In genomic region chr1:182841368-182841988, GRCh38 we compare ENCODE assay signal across 8 cellular contexts. TPM values are rescaled to one million over a fixed set of nuclear protein-coding genes. Genes with fewer than 3 reads are reported as not detected.
DNase-seq lines count a peak whose midpoint lies in the region; ATAC-seq and TF ChIP-seq lines count a peak whose summit lies in the region.

No MANE protein-coding gene starts in this region.

- no peak for ATAC-seq in GM21576 (IDR thresholded peaks at IDR 0.05; ENCODE audit: unreplicated experiment)
- ATAC-seq in GM19351 (IDR thresholded peaks at IDR 0.05; ENCODE audit: unreplicated experiment) = no peak

- H3K18ac ChIP-seq in neuronal stem cell (ENCODE audit: low read length) = no peak overlapping the region

- H3K4ac ChIP-seq in neuronal stem cell (ENCODE audit: low read length) = no peak overlapping the region

- H3K36me3 ChIP-seq in neuronal stem cell (replicated peaks in 1 of 2; ENCODE audit: control insufficient read depth in 2 of 2, insufficient read depth in 2 of 2, low read length in 2 of 2) = peaks cover 14 to 61% of the 10 kb centered on the region in 2 donors

- no peak overlapping the region for H2AFZ ChIP-seq in neuronal stem cell (ENCODE audit: low read length)

- no peaks in the 10 kb centered on the region for H3K27me3 ChIP-seq in neuronal stem cell (ENCODE audit: control insufficient read depth in 3 of 3, insufficient read depth in 3 of 3, low read depth in 1 of 3, low read length in 3 of 3)

- no peak overlapping the region for H3K14ac ChIP-seq in neuronal stem cell (ENCODE audit: low read length)

- H2AK5ac ChIP-seq in neuronal stem cell (ENCODE audit: low read depth, low read length) = no peak overlapping the region

- peaks cover 4% of the 10 kb centered on the region for H3K79me1 ChIP-seq in neuronal stem cell (ENCODE audit: low read depth, low read length)

- no peak overlapping the region for H4K8ac ChIP-seq in neuronal stem cell (ENCODE audit: low read depth, low read length)

- peak overlapping the region; percentile 36 for H3K4me2 ChIP-seq in neuronal stem cell (ENCODE audit: insufficient read depth, low read length, poor library complexity, severe bottlenecking)

- H2BK120ac ChIP-seq in neuronal stem cell (ENCODE audit: low read depth, low read length) = no peak overlapping the region

- no CpG with 5 or more reads among the region's 10 CpGs for WGBS in neuronal stem cell (ENCODE audit: extremely low coverage in 2 of 2, insufficient read length in 2 of 2, insufficient replicate concordance in 1 of 2), 2 donors

- peaks cover 6 to 7% of the 10 kb centered on the region in 2 donors for H3K4me1 ChIP-seq in neuronal stem cell (ENCODE audit: control insufficient read depth in 2 of 2, insufficient read depth in 1 of 2, low read depth in 1 of 2, low read length in 2 of 2)

- TF ChIP-seq CTCF in choroid plexus epithelial cell (conservative IDR thresholded peaks at IDR 0.05; ENCODE audit: low read depth, low read length) = no peak

- DNase-seq in NCI-H2107 treated with DMSO at 0.1 percent for 48 hours (lab: John Stamatoyannopoulos, UW; ENCODE audit: unreplicated experiment) = peak; percentile 16
- peak; percentile 27 for DNase-seq in choroid plexus epithelial cell (ENCODE audit: low read depth)
- DNase-seq in neuronal stem cell (ENCODE audit: low spot score) = no peak
- DNase-seq in stimulated activated CD4-positive, alpha-beta T cell treated with anti-CD3 and anti-CD28 coated beads, Interleukin-2, amount 100 ng/mL, for 24 hours = no peak
- no peak for DNase-seq in NCI-H128 (lab: John Stamatoyannopoulos, UW; ENCODE audit: unreplicated experiment)

- H3K9ac ChIP-seq in neuronal stem cell (ENCODE audit: low read depth, low read length, poor library complexity) = no peak overlapping the region

- H3K27ac ChIP-seq in neuronal stem cell (replicated peaks; ENCODE audit: low read length) = no peak overlapping the region

- no peak overlapping the region for H2BK15ac ChIP-seq in neuronal stem cell (ENCODE audit: low read length)

- H4K91ac ChIP-seq in neuronal stem cell (ENCODE audit: low read depth, low read length, poor library complexity) = no peak overlapping the region

- H3K9me3 ChIP-seq in neuronal stem cell (replicated peaks in 1 of 2; ENCODE audit: control insufficient read depth in 2 of 2, insufficient read depth in 1 of 2, low read depth in 1 of 2, low read length in 2 of 2) = peaks cover 0 to 13% of the 10 kb centered on the region in 2 donors

- H3K4me3 ChIP-seq in GM08714 (ENCODE audit: low read length) (peak overlapping the region; percentile 76), choroid plexus epithelial cell (ENCODE audit: low read depth, low read length) (peak overlapping the region; percentile 94), neuronal stem cell (ENCODE audit: low read length in 2 of 2) (peak overlapping the region in 1 of 2 donors; percentile 40)

- H3K23ac ChIP-seq in neuronal stem cell (ENCODE audit: low read depth, low read length, poor library complexity) = no peak overlapping the region

- no peak overlapping the region for H2BK12ac ChIP-seq in neuronal stem cell (ENCODE audit: low read length)

- H2BK5ac ChIP-seq in neuronal stem cell (ENCODE audit: low read length) = no peak overlapping the region

RNA-seq across cellular contexts. Expression of gene DHX9, which starts 2.3 kb away (rescaled TPM):
- polyA plus RNA-seq in neuronal stem cell (2013, experiment 1 of 2) = 73.1 TPM
- 71.6 TPM for polyA plus RNA-seq in neuronal stem cell (2013, experiment 2 of 2)

RNA-seq across cellular contexts. Expression of gene NPL, which starts 51.9 kb away (rescaled TPM):
- 2.9 TPM for polyA plus RNA-seq in neuronal stem cell (2013, experiment 1 of 2)
- 3.3 TPM for polyA plus RNA-seq in neuronal stem cell (2013, experiment 2 of 2)

Comparison
In these comparisons a context has a peak if more than half of its experiments do, and no peak if none do; other contexts are left out.
1. DNase-seq: peak in NCI-H2107 treated with DMSO at 0.1 percent for 48 hours (single experiment) and choroid plexus epithelial cell (single experiment); none in neuronal stem cell (single experiment), stimulated activated CD4-positive, alpha-beta T cell treated with anti-CD3 and anti-CD28 coated beads, Interleukin-2, amount 100 ng/mL, for 24 hours (0 of 2) and NCI-H128 (single experiment).